Comparison of ENCODE assay signal across 7 cellular contexts in the genomic region with DNA sequence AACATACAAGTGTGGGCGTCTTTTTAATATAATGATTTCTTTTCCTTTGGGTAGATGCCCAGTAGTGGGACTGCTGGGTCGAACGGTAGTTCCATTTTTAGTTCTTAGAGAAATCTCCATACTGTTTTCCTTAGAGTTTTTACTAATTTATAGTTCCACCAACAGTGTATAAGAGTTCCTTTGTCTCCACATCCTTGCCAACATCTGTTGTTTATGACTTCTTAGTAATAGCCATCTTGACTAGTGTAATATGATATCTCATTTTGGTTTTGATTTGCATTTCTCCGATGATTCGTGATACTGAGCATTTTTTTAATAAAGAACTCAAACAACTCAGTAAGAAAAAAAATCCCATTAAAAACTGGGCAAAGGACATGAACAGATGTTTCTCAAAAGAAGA.
DNase-seq lines count a peak whose midpoint lies in the region; TF ChIP-seq lines count a peak whose summit lies in the region.
"Not testable (repeated sequence)": the region's sequence is repeated elsewhere in the genome, so short reads cannot be mapped to it uniquely, and the experiment has no call there.

No MANE protein-coding gene starts in this region.

- H3K9me3 Mint-ChIP-seq in MCF 10A (ENCODE audit: unreplicated experiment) = not testable (repeated sequence)

- CTCF ChIA-PET in MCF 10A (lab: Yijun Ruan, JAX) = not testable (repeated sequence)

- POLR2A ChIA-PET in MCF 10A (lab: Yijun Ruan, JAX) = not testable (repeated sequence)

- not testable (repeated sequence) for H3K4me1 ChIP-seq in adipocyte (ENCODE audit: control insufficient read depth, insufficient read depth, low read length)

- not testable (repeated sequence) for H3K36me3 ChIP-seq in adipocyte (ENCODE audit: control insufficient read depth, insufficient read depth, low read length, severe bottlenecking)

- H3K36me3 Mint-ChIP-seq in MCF 10A (ENCODE audit: insufficient read depth, unreplicated experiment) = not testable (repeated sequence)

- H3K9ac ChIP-seq in adipocyte (ENCODE audit: low read length) = not testable (repeated sequence)

- intact Hi-C loops in MCF 10A (cut with micrococcal nuclease) = not testable (repeated sequence)

- DNase-seq in H4 (ENCODE audit: low spot score) = peak; percentile 81
- peak; percentile 67 for DNase-seq in LHCN-M2 (ENCODE audit: low read depth)
- DNase-seq in adipocyte (ENCODE audit: low read depth) = peak; percentile 27
- DNase-seq in MCF 10A (ENCODE audit: unreplicated experiment) = peak; percentile 17
- peak; percentile 56 for DNase-seq in fibroblast of gingiva (ENCODE audit: low read depth)
- peak; percentile 8 for DNase-seq in fibroblast of the conjunctiva (ENCODE audit: low read depth)
- peak; percentile 41 for DNase-seq in myocyte (ENCODE audit: low read depth)

- not testable (repeated sequence) for H3K27me3 ChIP-seq in adipocyte (replicated peaks; ENCODE audit: control insufficient read depth, insufficient read depth, low read length)

- H3K27ac Mint-ChIP-seq in MCF 10A (ENCODE audit: low read depth, unreplicated experiment) = not testable (repeated sequence)

- not testable (repeated sequence) for H3K4me3 Mint-ChIP-seq in MCF 10A (ENCODE audit: unreplicated experiment)

- TF ChIP-seq CTCF in MCF 10A (IDR thresholded peaks at IDR 0.05; ENCODE audit: unreplicated experiment) = not testable (repeated sequence)

- H3K9me3 ChIP-seq in adipocyte (ENCODE audit: control insufficient read depth, low read length) = not testable (repeated sequence)

- not testable (repeated sequence) for BruUV-seq in MCF 10A (replicated peaks; lab: Mats Ljungman, UMichigan)

- not testable (repeated sequence) for H3K4me1 Mint-ChIP-seq in MCF 10A (ENCODE audit: insufficient read depth, unreplicated experiment)

- H3K27me3 Mint-ChIP-seq in MCF 10A (ENCODE audit: insufficient read depth, unreplicated experiment) = not testable (repeated sequence)

- not testable (repeated sequence) for H3K4me3 ChIP-seq in adipocyte (ENCODE audit: low read length)

Comparison
In these comparisons a context has a peak if more than half of its experiments do, and no peak if none do; other contexts are left out.
1. DNase-seq: peak in every context shown above with its lines; median percentile 81 in H4; 67 in LHCN-M2; 56 in fibroblast of gingiva; 41 in myocyte; 27 in adipocyte; 17 in MCF 10A; 8 in fibroblast of the conjunctiva.